In the genomic region with DNA sequence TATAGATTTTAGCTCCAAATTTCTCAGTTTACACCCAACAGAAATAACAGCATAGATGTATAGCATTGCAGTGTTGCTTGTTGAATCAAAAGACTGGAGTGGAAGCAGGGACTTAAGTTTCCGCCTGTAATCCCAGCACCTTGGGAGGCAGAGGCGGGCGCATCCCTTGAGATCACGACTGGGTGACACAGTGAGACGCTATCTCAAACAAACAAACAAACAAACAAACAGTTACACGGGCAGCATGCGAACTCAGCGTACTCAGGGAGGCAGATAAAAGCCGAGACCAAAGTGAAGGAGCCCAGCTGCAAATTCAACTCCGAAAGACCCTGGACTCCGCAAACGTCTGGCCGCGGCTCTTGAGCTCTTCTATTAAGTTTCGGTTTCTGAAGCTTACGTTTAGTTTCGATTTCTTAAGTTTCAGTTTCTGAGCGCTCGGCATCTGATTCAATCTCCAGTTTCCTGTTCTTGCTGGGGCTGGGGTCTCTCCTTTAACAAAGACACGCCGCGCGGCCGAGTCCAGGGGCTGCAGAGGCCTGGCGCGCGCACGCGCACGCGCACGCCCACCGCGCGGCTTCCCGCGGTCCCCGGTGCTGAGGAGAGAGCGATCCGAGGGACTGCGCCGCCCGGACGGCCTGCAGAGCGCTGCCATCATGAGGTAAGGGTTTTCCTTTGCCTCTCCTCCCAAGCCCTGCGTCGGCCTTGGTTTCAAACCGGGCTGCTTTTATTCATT, we compare ENCODE assay signal across 8 cellular contexts. TPM values are rescaled to one million over a fixed set of nuclear protein-coding genes. Genes with fewer than 3 reads are reported as not detected.
A peak's percentile ranks its signal among the peaks of the same experiment; 100 is the strongest.
DNase-seq lines count a peak whose midpoint lies in the region; ATAC-seq and TF ChIP-seq lines count a peak whose summit lies in the region.

A gene with protein sequence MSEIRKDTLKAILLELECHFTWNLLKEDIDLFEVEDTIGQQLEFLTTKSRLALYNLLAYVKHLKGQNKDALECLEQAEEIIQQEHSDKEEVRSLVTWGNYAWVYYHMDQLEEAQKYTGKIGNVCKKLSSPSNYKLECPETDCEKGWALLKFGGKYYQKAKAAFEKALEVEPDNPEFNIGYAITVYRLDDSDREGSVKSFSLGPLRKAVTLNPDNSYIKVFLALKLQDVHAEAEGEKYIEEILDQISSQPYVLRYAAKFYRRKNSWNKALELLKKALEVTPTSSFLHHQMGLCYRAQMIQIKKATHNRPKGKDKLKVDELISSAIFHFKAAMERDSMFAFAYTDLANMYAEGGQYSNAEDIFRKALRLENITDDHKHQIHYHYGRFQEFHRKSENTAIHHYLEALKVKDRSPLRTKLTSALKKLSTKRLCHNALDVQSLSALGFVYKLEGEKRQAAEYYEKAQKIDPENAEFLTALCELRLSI (plus strand): TSS at position 423 of the 733 bp plus-strand sequence. CDS start 231 bp downstream, at position 654.

- H3K36me3 ChIP-seq in neural cell (ENCODE audit: insufficient read depth, low read length) (no peaks in the 10 kb centered on the region), stomach (peaks cover 0 to 17% (median 12%) of the 10 kb centered on the region in 4 donors)

- no peaks in the 10 kb centered on the region for H4K20me1 ChIP-seq in neural cell (ENCODE audit: insufficient read depth)

- intact Hi-C loops in stomach (cut with DNase I; ENCODE audit: low total_unique reads), result no loop called here

- peak within 1 kb of the TSS; percentile 99 for H3K27ac ChIP-seq in foreskin keratinocyte
- peak within 1 kb of the TSS; percentile 75 for H3K27ac ChIP-seq in neural cell (ENCODE audit: low read length)
- peak within 1 kb of the TSS; percentile 89 to 98 (median 95) for H3K27ac ChIP-seq in stomach

- H3K4me1 ChIP-seq in foreskin keratinocyte (no peaks in the 10 kb centered on the region), stomach (peaks cover 12 to 49% (median 31%) of the 10 kb centered on the region in 4 donors)

- TF ChIP-seq CTCF in foreskin keratinocyte (conservative IDR thresholded peaks at IDR 0.05) (peak; percentile 18), neural cell (IDR thresholded peaks at IDR 0.05; ENCODE audit: poor library complexity, severe bottlenecking) (no peak), stomach (IDR thresholded peaks at IDR 0.05) (no peak)

- peak within 1 kb of the TSS; percentile 64 for H3K4me2 ChIP-seq in neural cell (ENCODE audit: low read length)

- H3F3A ChIP-seq in neural cell (ENCODE audit: insufficient read depth, low read length, poor library complexity, severe bottlenecking), result no peaks in the 10 kb centered on the region

- H3K27me3 ChIP-seq in foreskin keratinocyte (no peaks in the 10 kb centered on the region), neural cell (ENCODE audit: insufficient read depth, low read depth, low read length) (no peaks in the 10 kb centered on the region), stomach (no peaks in the 10 kb centered on the region)

- TF ChIP-seq POLR2A in Raji (IDR thresholded peaks at IDR 0.05; ENCODE audit: insufficient read depth, low read depth, low read length) (peak; percentile 30; the same call in 1 of the 2 replicates), stomach (IDR thresholded peaks at IDR 0.05) (no peak)

- H3K79me2 ChIP-seq in neural cell (replicated peaks; ENCODE audit: insufficient read depth, low read length), result peaks cover 3% of the 10 kb centered on the region

- ATAC-seq in GM21447 (IDR thresholded peaks at IDR 0.05; ENCODE audit: unreplicated experiment), result peak; percentile 79
- peak; percentile 83 for ATAC-seq in foreskin keratinocyte

- H3K9me3 ChIP-seq in neural cell (ENCODE audit: low read length), result no peaks in the 10 kb centered on the region
- H3K9me3 ChIP-seq in stomach, result no peaks in the 10 kb centered on the region

- peak within 1 kb of the TSS; percentile 90 for H3K4me3 ChIP-seq in neural cell (ENCODE audit: low read length)
- peak within 1 kb of the TSS; percentile 62 to 80 (median 70) for H3K4me3 ChIP-seq in stomach

- TF ChIP-seq EP300 in neural cell (conservative IDR thresholded peaks at IDR 0.05; ENCODE audit: poor library complexity, severe bottlenecking) (no peak), stomach (IDR thresholded peaks at IDR 0.05) (no peak)

- H3K9me2 ChIP-seq in neural cell (ENCODE audit: insufficient read depth, low read length), result no peaks in the 10 kb centered on the region

- DNase-seq in DMS153 (lab: John Stamatoyannopoulos, UW) (peak; percentile 44), HuH-7.5 (ENCODE audit: low spot score) (peak; percentile 58), foreskin keratinocyte (peak; percentile 74 to 82), stomach (peak; percentile 67)
- peak; percentile 17 to 63 (median 39) for DNase-seq in activated naive CD4-positive, alpha-beta T cell (lab: John Stamatoyannopoulos, UW)

- peak within 1 kb of the TSS; percentile 82 for H3K9ac ChIP-seq in neural cell (ENCODE audit: low read length)

- H2AFZ ChIP-seq in neural cell (ENCODE audit: low read depth, low read length), result peak within 1 kb of the TSS; percentile 90

- 0 to 1% (median 0%) methylated on average over 44 to 48 of the region's 48 CpGs for WGBS in stomach, 5 donors

- no peak for TF ChIP-seq RAD21 in neural cell (conservative IDR thresholded peaks at IDR 0.05)

TF ChIP-seq in neural cell, 6 proteins besides CTCF, POLR2A, EP300 and RAD21:
- TF ChIP-seq TAF1 (IDR thresholded peaks at IDR 0.05; ENCODE audit: low read depth) (peak; percentile 77), EZH2 (IDR thresholded peaks at IDR 0.05; ENCODE audit: borderline replicate concordance, insufficient read depth, low read length, poor library complexity, severe bottlenecking) (no peak), SMC3 (conservative IDR thresholded peaks at IDR 0.05; ENCODE audit: poor library complexity) (peak; percentile 14), MXI1 (conservative IDR thresholded peaks at IDR 0.05; ENCODE audit: poor library complexity, severe bottlenecking) (peak; percentile 61), POLR2AphosphoS5 (IDR thresholded peaks at IDR 0.05) (peak; percentile 75)
- TF ChIP-seq, protein P1, sequence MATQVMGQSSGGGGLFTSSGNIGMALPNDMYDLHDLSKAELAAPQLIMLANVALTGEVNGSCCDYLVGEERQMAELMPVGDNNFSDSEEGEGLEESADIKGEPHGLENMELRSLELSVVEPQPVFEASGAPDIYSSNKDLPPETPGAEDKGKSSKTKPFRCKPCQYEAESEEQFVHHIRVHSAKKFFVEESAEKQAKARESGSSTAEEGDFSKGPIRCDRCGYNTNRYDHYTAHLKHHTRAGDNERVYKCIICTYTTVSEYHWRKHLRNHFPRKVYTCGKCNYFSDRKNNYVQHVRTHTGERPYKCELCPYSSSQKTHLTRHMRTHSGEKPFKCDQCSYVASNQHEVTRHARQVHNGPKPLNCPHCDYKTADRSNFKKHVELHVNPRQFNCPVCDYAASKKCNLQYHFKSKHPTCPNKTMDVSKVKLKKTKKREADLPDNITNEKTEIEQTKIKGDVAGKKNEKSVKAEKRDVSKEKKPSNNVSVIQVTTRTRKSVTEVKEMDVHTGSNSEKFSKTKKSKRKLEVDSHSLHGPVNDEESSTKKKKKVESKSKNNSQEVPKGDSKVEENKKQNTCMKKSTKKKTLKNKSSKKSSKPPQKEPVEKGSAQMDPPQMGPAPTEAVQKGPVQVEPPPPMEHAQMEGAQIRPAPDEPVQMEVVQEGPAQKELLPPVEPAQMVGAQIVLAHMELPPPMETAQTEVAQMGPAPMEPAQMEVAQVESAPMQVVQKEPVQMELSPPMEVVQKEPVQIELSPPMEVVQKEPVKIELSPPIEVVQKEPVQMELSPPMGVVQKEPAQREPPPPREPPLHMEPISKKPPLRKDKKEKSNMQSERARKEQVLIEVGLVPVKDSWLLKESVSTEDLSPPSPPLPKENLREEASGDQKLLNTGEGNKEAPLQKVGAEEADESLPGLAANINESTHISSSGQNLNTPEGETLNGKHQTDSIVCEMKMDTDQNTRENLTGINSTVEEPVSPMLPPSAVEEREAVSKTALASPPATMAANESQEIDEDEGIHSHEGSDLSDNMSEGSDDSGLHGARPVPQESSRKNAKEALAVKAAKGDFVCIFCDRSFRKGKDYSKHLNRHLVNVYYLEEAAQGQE (IDR thresholded peaks at IDR 0.05; ENCODE audit: borderline replicate concordance), result peak; percentile 51
TF ChIP-seq in neural cell: peak in this region for 5.

RNA-seq across cellular contexts. Expression of the gene that starts here (rescaled TPM):
- 30.5 and 32.5 TPM in 2 replicates for total RNA-seq in foreskin keratinocyte
- 11.3 and 12.4 TPM in 2 replicates for polyA plus RNA-seq in foreskin keratinocyte
- 14.9 and 16.3 TPM in 2 replicates for polyA plus RNA-seq in neural cell
- polyA minus RNA-seq in neural cell, result 48.5 and 49.3 TPM in 2 replicates
- 10 to 100 TPM in 3 of 5 donors, 1 to 10 TPM in 1, under 1 TPM in 1; 0.58 to 22.6 (median 11.7) TPM for total RNA-seq in stomach
- 1 to 10 TPM; 5.1 to 8.9 (median 7.0) TPM for polyA plus RNA-seq in stomach

Comparison
In these comparisons a context has a peak if more than half of its experiments do, and no peak if none do; other contexts are left out.
1. Peak in every context shown above with its lines: DNase-seq, ATAC-seq, H3K4me3 ChIP-seq and H3K27ac ChIP-seq.